Comparison of ENCODE assay signal across 2 cellular contexts in genomic region chr6:107059606-107060005, GRCh38.
TF ChIP-seq lines count a peak whose summit lies in the region.

No MANE protein-coding gene starts in this region.

TF ChIP-seq in GM23338, 12 proteins besides CTCF, POLR2A, EP300 and RAD21:
- no peak for TF ChIP-seq JUNB (IDR thresholded peaks at IDR 0.05; ENCODE audit: unreplicated experiment)

TF ChIP-seq in H1, 55 proteins besides CTCF, POLR2A, EP300 and RAD21:
- no peak for TF ChIP-seq SIN3A (conservative IDR thresholded peaks at IDR 0.05 in 1 of 2, IDR thresholded peaks at IDR 0.05 in 1 of 2; ENCODE audit: low read depth in 1 of 2, low read length in 2 of 2)
- no peak for TF ChIP-seq RFX5 (IDR thresholded peaks at IDR 0.05; ENCODE audit: borderline replicate concordance, low read depth, low read length)
- TF ChIP-seq USF2 (IDR thresholded peaks at IDR 0.05; ENCODE audit: low read length), result no peak
TF ChIP-seq in H1: peak in this region for 0.
